Comparison of ENCODE assay signal across 6 cellular contexts in genomic region chr15:30669621-30670020, GRCh38.
A peak's percentile ranks its signal among the peaks of the same experiment; 100 is the strongest.
DNase-seq lines count a peak whose midpoint lies in the region; ATAC-seq and TF ChIP-seq lines count a peak whose summit lies in the region.
"Not testable (repeated sequence)": the region's sequence is repeated elsewhere in the genome, so short reads cannot be mapped to it uniquely, and the experiment has no call there.

No MANE protein-coding gene starts in this region.

- H3K4me2 ChIP-seq in GM23338: not testable (repeated sequence)

- not testable (repeated sequence) for DNase-seq in GM23338 (ENCODE audit: low spot score); WTC11 (ENCODE audit: low spot score)
- DNase-seq in amniotic epithelial cell (ENCODE audit: low read depth) (peak; percentile 19), dermis blood vessel endothelial cell (peak; percentile 12), fibroblast of the aortic adventitia (ENCODE audit: low read depth) (peak; percentile 11), myocyte (ENCODE audit: low read depth) (peak; percentile 5)

- 0 out of 2 replicates have a peak overlapping the region, but pooled peaks have one; percentile 24 for H3K27ac ChIP-seq in GM23338 (ENCODE audit: low read depth)

- H3K27me3 ChIP-seq in GM23338 (ENCODE audit: insufficient read depth): not testable (repeated sequence)

- peaks cover 15% of the 10 kb centered on the region; the same call in 1 of the 2 replicates for H4K20me1 ChIP-seq in GM23338 (replicated peaks; ENCODE audit: insufficient read depth)

- not testable (repeated sequence) for H2AFZ ChIP-seq in GM23338

- not testable (repeated sequence) for H3K4me3 Mint-ChIP-seq in GM23338, WTC11

- CTCF ChIA-PET in WTC11 (lab: Charles Lee): not testable (repeated sequence)

- TF ChIP-seq CTCF in GM23338 (conservative IDR thresholded peaks at IDR 0.05; ENCODE audit: low read depth in 2 of 2); WTC11 (IDR thresholded peaks at IDR 0.05); fibroblast of the aortic adventitia (IDR thresholded peaks at IDR 0.05; ENCODE audit: insufficient read depth, low read length): not testable (repeated sequence)

- H3K27ac Mint-ChIP-seq in GM23338 (peak overlapping the region; percentile 35; the same call in 1 of the 2 replicates), WTC11 (peak overlapping the region; percentile 21)

- not testable (repeated sequence) for H3K36me3 ChIP-seq in GM23338 (ENCODE audit: insufficient read depth)

- not testable (repeated sequence) for H3K9me2 ChIP-seq in GM23338 (ENCODE audit: insufficient read depth)

- not testable (repeated sequence) for H3K27me3 Mint-ChIP-seq in GM23338 (ENCODE audit: insufficient read depth, low read depth, poor library complexity); WTC11 (ENCODE audit: low read depth)

- not testable (repeated sequence) for H3K9me3 Mint-ChIP-seq in GM23338, WTC11

- not testable (repeated sequence) for H3K4me1 ChIP-seq in GM23338 (ENCODE audit: insufficient read depth)

- not testable (repeated sequence) for H3K4me1 Mint-ChIP-seq in GM23338, WTC11

- POLR2A ChIA-PET in WTC11 (lab: Charles Lee): not testable (repeated sequence)

- not testable (repeated sequence) for H3F3A ChIP-seq in GM23338 (replicated peaks; ENCODE audit: low read depth)

- H3K36me3 Mint-ChIP-seq in GM23338 (ENCODE audit: low read depth): peaks cover 14% of the 10 kb centered on the region
- peaks cover 22% of the 10 kb centered on the region for H3K36me3 Mint-ChIP-seq in WTC11

- H3K79me2 ChIP-seq in GM23338 (replicated peaks; ENCODE audit: insufficient read depth): peaks cover 12% of the 10 kb centered on the region

- ATAC-seq in GM23338, WTC11: not testable (repeated sequence)

- H3K4me3 ChIP-seq in GM23338; fibroblast of the aortic adventitia (ENCODE audit: low read depth, low read length): not testable (repeated sequence)
